8 cellular contexts compared by ENCODE assay signal in the genomic region with DNA sequence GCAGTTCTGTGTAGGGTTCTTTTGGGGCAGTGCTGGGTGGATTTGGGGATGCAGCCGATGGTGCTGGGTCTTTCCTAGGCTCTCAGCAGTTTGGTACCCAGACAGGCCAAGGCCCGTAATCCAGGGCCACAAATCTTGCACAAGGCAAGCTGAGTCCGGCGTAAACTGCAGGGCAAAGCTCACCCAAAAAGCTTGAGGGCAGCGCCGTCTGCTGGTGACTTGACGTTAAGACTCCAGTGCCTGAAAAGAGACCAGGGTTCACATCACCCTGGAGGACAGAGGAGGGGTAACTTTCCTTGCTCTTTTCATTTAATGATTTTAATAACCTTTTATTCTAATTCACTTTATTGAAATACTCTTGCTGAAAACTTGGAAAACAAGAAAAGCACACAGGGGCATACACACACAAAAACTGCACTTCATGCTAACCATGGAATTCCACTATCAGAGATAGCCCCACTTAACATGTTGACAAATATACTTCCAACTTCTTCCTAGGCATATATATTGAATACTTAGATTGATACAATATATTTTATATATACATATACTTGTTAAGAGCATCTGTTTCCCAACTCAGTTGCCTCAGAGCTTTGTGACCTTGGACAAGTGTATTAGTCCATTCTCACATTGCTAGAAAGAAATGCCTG. TPM values are rescaled to one million over a fixed set of nuclear protein-coding genes. Genes with fewer than 3 reads are reported as not detected.
DNase-seq lines count a peak whose midpoint lies in the region; ATAC-seq, FAIRE-seq and TF ChIP-seq lines count a peak whose summit lies in the region.

No MANE protein-coding gene starts in this region.

- H3K27me3 Mint-ChIP-seq in activated naive CD4-positive, alpha-beta T cell treated with anti-CD3 and anti-CD28 coated beads, Interleukin-2, amount 10 ng/mL, durations not matched to agents 7 days and 5 days: peaks cover 30% of the 10 kb centered on the region
- H3K27me3 Mint-ChIP-seq in type B pancreatic cell: peaks cover 12% of the 10 kb centered on the region

- DNase-seq in A172 (ENCODE audit: low spot score) (peak; percentile 71), GM18507 (ENCODE audit: extremely low spot score, insufficient read length, low read depth) (peak; percentile 69), NCI-H1048 (lab: John Stamatoyannopoulos, UW) (peak; percentile 68), glomerular visceral epithelial cell (ENCODE audit: extremely low spot score) (peak; percentile 77), type B pancreatic cell (ENCODE audit: extremely low spot score, unreplicated experiment) (peak; percentile 83)
- peak; percentile 85 for DNase-seq in activated naive CD4-positive, alpha-beta T cell treated with anti-CD3 and anti-CD28 coated beads, Interleukin-2, amount 10 ng/mL, durations not matched to agents 7 days and 5 days

- no peaks in the 10 kb centered on the region for H3K4me1 Mint-ChIP-seq in activated naive CD4-positive, alpha-beta T cell treated with anti-CD3 and anti-CD28 coated beads, Interleukin-2, amount 10 ng/mL, durations not matched to agents 7 days and 5 days
- H3K4me1 Mint-ChIP-seq in type B pancreatic cell (ENCODE audit: unreplicated experiment): peaks cover 3% of the 10 kb centered on the region

- no peak overlapping the region for H3K9ac ChIP-seq in parathyroid adenoma

- H3K4me3 ChIP-seq in parathyroid adenoma (ENCODE audit: low read depth, low read length): no peak overlapping the region

- peak; percentile 99 for ATAC-seq in SK-N-SH treated with all-trans-retinoic acid at 6 μM for 48 hours

- no peaks in the 10 kb centered on the region for H3K36me3 ChIP-seq in parathyroid adenoma (ENCODE audit: control insufficient read depth, insufficient read depth, low read length)

- CTCF ChIA-PET in activated naive CD4-positive, alpha-beta T cell treated with anti-CD3 and anti-CD28 coated beads, Interleukin-2, amount 10 ng/mL, durations not matched to agents 7 days and 5 days (lab: Charles Lee): interaction anchor here (0.7 to 2.0 kb wide), 14 partner anchors 8 to 795 kb away, joined by 3 to 18 read pairs (median 4); no protein-coding TSS in a partner anchor

- H3K9me3 Mint-ChIP-seq in activated naive CD4-positive, alpha-beta T cell treated with anti-CD3 and anti-CD28 coated beads, Interleukin-2, amount 10 ng/mL, durations not matched to agents 7 days and 5 days: no peaks in the 10 kb centered on the region
- no peaks in the 10 kb centered on the region for H3K9me3 Mint-ChIP-seq in type B pancreatic cell

- FAIRE-seq in GM18507 (lab: Jason Lieb, UNC): peak; percentile 90

- H3K4me2 ChIP-seq in parathyroid adenoma (ENCODE audit: low read length): no peak overlapping the region

- TF ChIP-seq CTCF in parathyroid adenoma (IDR thresholded peaks at IDR 0.05) (peak; percentile 87), type B pancreatic cell (conservative IDR thresholded peaks at IDR 0.05) (peak; percentile 99)

- no peaks in the 10 kb centered on the region for H3K9me3 ChIP-seq in parathyroid adenoma (ENCODE audit: control insufficient read depth, low read length)

- H3K27ac ChIP-seq in parathyroid adenoma: no peak overlapping the region

- H3K27ac Mint-ChIP-seq in activated naive CD4-positive, alpha-beta T cell treated with anti-CD3 and anti-CD28 coated beads, Interleukin-2, amount 10 ng/mL, durations not matched to agents 7 days and 5 days: no peak overlapping the region
- H3K27ac Mint-ChIP-seq in type B pancreatic cell: no peak overlapping the region

- no peaks in the 10 kb centered on the region for H3K4me1 ChIP-seq in parathyroid adenoma

- no peak overlapping the region for H3K4me3 Mint-ChIP-seq in activated naive CD4-positive, alpha-beta T cell treated with anti-CD3 and anti-CD28 coated beads, Interleukin-2, amount 10 ng/mL, durations not matched to agents 7 days and 5 days
- H3K4me3 Mint-ChIP-seq in type B pancreatic cell: no peak overlapping the region

- no peak overlapping the region for H2AFZ ChIP-seq in parathyroid adenoma

- no peaks in the 10 kb centered on the region for H3K27me3 ChIP-seq in parathyroid adenoma (ENCODE audit: control insufficient read depth, insufficient read depth, low read length)

- no peaks in the 10 kb centered on the region for H3K36me3 Mint-ChIP-seq in activated naive CD4-positive, alpha-beta T cell treated with anti-CD3 and anti-CD28 coated beads, Interleukin-2, amount 10 ng/mL, durations not matched to agents 7 days and 5 days
- no peaks in the 10 kb centered on the region for H3K36me3 Mint-ChIP-seq in type B pancreatic cell

- H3K79me2 ChIP-seq in parathyroid adenoma: no peaks in the 10 kb centered on the region

TF ChIP-seq in SK-N-SH treated with all-trans-retinoic acid at 6 μM for 48 hours, 23 proteins besides CTCF, POLR2A, EP300 and RAD21:
- TF ChIP-seq PPARA (CRISPR knock-in tag; IDR thresholded peaks at IDR 0.05; ENCODE audit: borderline replicate concordance) (no peak), PATZ1 (CRISPR knock-in tag; IDR thresholded peaks at IDR 0.05; ENCODE audit: borderline replicate concordance) (no peak), CSRNP3 (CRISPR knock-in tag; IDR thresholded peaks at IDR 0.05) (no peak), CSDC2 (CRISPR knock-in tag; IDR thresholded peaks at IDR 0.05) (no peak), ARNTL (CRISPR knock-in tag; IDR thresholded peaks at IDR 0.05; ENCODE audit: borderline replicate concordance, low read depth) (no peak), ZC3H10 (CRISPR knock-in tag; IDR thresholded peaks at IDR 0.05) (no peak), SNAI2 (CRISPR knock-in tag; IDR thresholded peaks at IDR 0.05) (no peak), ESRRG (CRISPR knock-in tag; IDR thresholded peaks at IDR 0.05) (no peak), ZFP30 (CRISPR knock-in tag; IDR thresholded peaks at IDR 0.05) (no peak), ISL1 (CRISPR knock-in tag; IDR thresholded peaks at IDR 0.05) (no peak), ZNF565 (CRISPR knock-in tag; conservative IDR thresholded peaks at IDR 0.05; ENCODE audit: low read depth) (no peak), ZNF70 (CRISPR knock-in tag; IDR thresholded peaks at IDR 0.05) (no peak), RARB (CRISPR knock-in tag; IDR thresholded peaks at IDR 0.05) (no peak)

RNA-seq across cellular contexts. Expression of gene CNGA3, which starts 38.9 kb away (rescaled TPM):
- total RNA-seq in A172 (2014; rRNA removed; shearing (Covaris generic)): not detected in 2 replicates
- 3.7 and 6.8 TPM in 2 replicates for total RNA-seq in type B pancreatic cell (ENCODE audit: low replicate concordance)

RNA-seq across cellular contexts. Expression of gene INPP4A, which starts 59.5 kb away (rescaled TPM):
- total RNA-seq in A172 (2014; rRNA removed; shearing (Covaris generic)): 19.7 and 22.0 TPM in 2 replicates
- total RNA-seq in type B pancreatic cell (ENCODE audit: low replicate concordance): 29.5 and 37.6 TPM in 2 replicates
